ENCODE assay signal across 21 cellular contexts in genomic region chr12:24363177-24363754, GRCh38.
DNase-seq lines count a peak whose midpoint lies in the region; ATAC-seq and TF ChIP-seq lines count a peak whose summit lies in the region.
"Had no signal": no experiment of that assay in that cellular context is flagged by ENCODE, and none has a peak within 500 bp of the region (broad histone marks: within the 10 kb centered on the region; RNA-seq: fewer than 3 reads in every experiment).

No MANE protein-coding gene starts in this region.

- H3K27me3 Mint-ChIP-seq in chondrocyte (ENCODE audit: low read depth) = no peaks in the 10 kb centered on the region
- no peaks in the 10 kb centered on the region for H3K27me3 Mint-ChIP-seq in stimulated activated naive CD8-positive, alpha-beta T cell treated with anti-CD3 and anti-CD28 coated beads, Interleukin-15, amount 100 ng/mL, for 72 hours
- H3K27me3 Mint-ChIP-seq: memory B cell had no signal

- DNase-seq in NCI-H2196 (lab: John Stamatoyannopoulos, UW; ENCODE audit: unreplicated experiment) (peak; percentile 73), NCI-H2196 treated with DMSO at 0.1 percent for 48 hours (lab: John Stamatoyannopoulos, UW; ENCODE audit: unreplicated experiment) (no peak), NCI-H1092 (lab: John Stamatoyannopoulos, UW) (peak; percentile 27), NCI-H2227 treated with DMSO at 0.1 percent for 48 hours (lab: John Stamatoyannopoulos, UW) (peak; percentile 51), epithelial cell of esophagus (ENCODE audit: low read depth) (peak; percentile 3), chondrocyte (ENCODE audit: low spot score) (no peak), C1 segment of cervical spinal cord (lab: John Stamatoyannopoulos, UW) (no peak)
- no peak for DNase-seq in stimulated activated naive CD8-positive, alpha-beta T cell treated with anti-CD3 and anti-CD28 coated beads, Interleukin-15, amount 100 ng/mL, for 72 hours
- DNase-seq: activated CD8-positive, alpha-beta memory T cell treated with anti-CD3 and anti-CD28 coated beads, Interleukin-2, amount 10 ng/mL, durations not matched to agents 7 days and 5 days; activated effector memory CD4-positive, alpha-beta T cell treated with Interleukin-2 at 50 U/mL for 16 hours; CD4-positive, alpha-beta memory T cell; effector CD8-positive, alpha-beta T cell; MG63; nephron progenitor cell; NK-92 treated with Interleukin-12 subunit alpha and Interleukin-12 subunit beta, amount 100 ng/mL, for 24 hours; psoas muscle; stimulated activated naive CD4-positive, alpha-beta T cell treated with Interleukin-2 at 50 U/mL for 16 hours; T-helper 2 cell; upper lobe of right lung had no signal

- no peaks in the 10 kb centered on the region for H3K9me3 Mint-ChIP-seq in chondrocyte (ENCODE audit: low read depth)
- H3K9me3 Mint-ChIP-seq in stimulated activated naive CD8-positive, alpha-beta T cell treated with anti-CD3 and anti-CD28 coated beads, Interleukin-15, amount 100 ng/mL, for 72 hours = no peaks in the 10 kb centered on the region
- H3K9me3 Mint-ChIP-seq: CD4-positive, alpha-beta memory T cell; memory B cell; nephron progenitor cell had no signal

- peaks cover 23% of the 10 kb centered on the region for H3K4me1 Mint-ChIP-seq in chondrocyte (ENCODE audit: low read depth)
- H3K4me1 Mint-ChIP-seq in stimulated activated naive CD8-positive, alpha-beta T cell treated with anti-CD3 and anti-CD28 coated beads, Interleukin-15, amount 100 ng/mL, for 72 hours = no peaks in the 10 kb centered on the region
- H3K4me1 Mint-ChIP-seq: activated CD8-positive, alpha-beta memory T cell treated with anti-CD3 and anti-CD28 coated beads, Interleukin-2, amount 10 ng/mL, durations not matched to agents 7 days and 5 days; CD4-positive, alpha-beta memory T cell had no signal

- TF ChIP-seq CTCF in epithelial cell of esophagus (IDR thresholded peaks at IDR 0.05; ENCODE audit: insufficient read depth, low read depth, low read length, missing control alignments) (no peak), chondrocyte (IDR thresholded peaks at IDR 0.05) (no peak)

- H3K4me3 Mint-ChIP-seq in chondrocyte (ENCODE audit: unreplicated experiment) = no peak overlapping the region
- H3K4me3 Mint-ChIP-seq in stimulated activated naive CD8-positive, alpha-beta T cell treated with anti-CD3 and anti-CD28 coated beads, Interleukin-15, amount 100 ng/mL, for 72 hours = no peak overlapping the region
- H3K4me3 Mint-ChIP-seq: activated CD8-positive, alpha-beta memory T cell treated with anti-CD3 and anti-CD28 coated beads, Interleukin-2, amount 10 ng/mL, durations not matched to agents 7 days and 5 days; CD4-positive, alpha-beta memory T cell; memory B cell; nephron progenitor cell had no signal

- no peak overlapping the region for H3K4me3 ChIP-seq in epithelial cell of esophagus (ENCODE audit: low read length)
- H3K4me3 ChIP-seq: A549, MG63, psoas muscle, upper lobe of right lung had no signal

- no peaks in the 10 kb centered on the region for H3K36me3 Mint-ChIP-seq in chondrocyte (ENCODE audit: low read depth)
- H3K36me3 Mint-ChIP-seq: activated CD8-positive, alpha-beta memory T cell treated with anti-CD3 and anti-CD28 coated beads, Interleukin-2, amount 10 ng/mL, durations not matched to agents 7 days and 5 days; CD4-positive, alpha-beta memory T cell; memory B cell had no signal

- no peak for ATAC-seq in stimulated activated naive CD8-positive, alpha-beta T cell treated with anti-CD3 and anti-CD28 coated beads, Interleukin-15, amount 100 ng/mL, for 72 hours
- ATAC-seq: A549; activated CD8-positive, alpha-beta memory T cell treated with anti-CD3 and anti-CD28 coated beads, Interleukin-2, amount 10 ng/mL, durations not matched to agents 7 days and 5 days; psoas muscle; upper lobe of right lung had no signal

- H3K27ac Mint-ChIP-seq in chondrocyte (ENCODE audit: unreplicated experiment) = no peak overlapping the region
- no peak overlapping the region for H3K27ac Mint-ChIP-seq in stimulated activated naive CD8-positive, alpha-beta T cell treated with anti-CD3 and anti-CD28 coated beads, Interleukin-15, amount 100 ng/mL, for 72 hours
- H3K27ac Mint-ChIP-seq: activated CD8-positive, alpha-beta memory T cell treated with anti-CD3 and anti-CD28 coated beads, Interleukin-2, amount 10 ng/mL, durations not matched to agents 7 days and 5 days; CD4-positive, alpha-beta memory T cell; memory B cell; nephron progenitor cell had no signal

Comparison
In these comparisons a context has a peak if more than half of its experiments do, and no peak if none do; other contexts are left out.
1. DNase-seq: peak in NCI-H2196 (single experiment), NCI-H1092 (single experiment), NCI-H2227 treated with DMSO at 0.1 percent for 48 hours (single experiment) and epithelial cell of esophagus (single experiment); none in NCI-H2196 treated with DMSO at 0.1 percent for 48 hours (single experiment), chondrocyte (single experiment), C1 segment of cervical spinal cord (0 of 14) and stimulated activated naive CD8-positive, alpha-beta T cell treated with anti-CD3 and anti-CD28 coated beads, Interleukin-15, amount 100 ng/mL, for 72 hours (0 of 2).